In genomic region chr6:151413372-151414145, GRCh38 we compare ENCODE assay signal across 15 cellular contexts. TPM values are rescaled to one million over a fixed set of nuclear protein-coding genes. Genes with fewer than 3 reads are reported as not detected.
DNase-seq lines count a peak whose midpoint lies in the region; ATAC-seq and TF ChIP-seq lines count a peak whose summit lies in the region.
"Had no signal": no experiment of that assay in that cellular context is flagged by ENCODE, and none has a peak within 500 bp of the region (broad histone marks: within the 10 kb centered on the region; RNA-seq: fewer than 3 reads in every experiment).

No MANE protein-coding gene starts in this region.

- intact Hi-C loops in upper lobe of right lung (cut with DNase I): no loop called here

- H3K14ac ChIP-seq in neuronal stem cell (ENCODE audit: low read length): no peak overlapping the region

- H3K4me1 Mint-ChIP-seq in activated CD8-positive, alpha-beta memory T cell treated with anti-CD3 and anti-CD28 coated beads, Interleukin-2, amount 10 ng/mL, durations not matched to agents 7 days and 5 days: peaks cover 8% of the 10 kb centered on the region
- peaks cover 20 to 38% of the 10 kb centered on the region in 2 donors for H3K4me1 Mint-ChIP-seq in stimulated activated naive B cell treated with anti-CD40 and anti-IgM and Interleukin-4, amounts not matched to agents 10 μg/mL and 1 μg/mL and 100 μg/mL, for 72 hours

- H2AK5ac ChIP-seq in neuronal stem cell (ENCODE audit: low read depth, low read length): no peak overlapping the region

- no peak overlapping the region for H4K91ac ChIP-seq in neuronal stem cell (ENCODE audit: low read depth, low read length, poor library complexity)

- H3K9me3 ChIP-seq in neuronal stem cell (replicated peaks in 1 of 2; ENCODE audit: control insufficient read depth in 2 of 2, insufficient read depth in 1 of 2, low read depth in 1 of 2, low read length in 2 of 2): peaks cover 4 to 12% of the 10 kb centered on the region in 2 donors
- no peaks in the 10 kb centered on the region for H3K9me3 ChIP-seq in upper lobe of right lung
- H3K9me3 ChIP-seq: gastrocnemius medialis, HAP-1, SK-N-SH had no signal

- no peak overlapping the region for H2BK15ac ChIP-seq in neuronal stem cell (ENCODE audit: low read length)

- H3K4me3 ChIP-seq in neuronal stem cell (ENCODE audit: low read length in 2 of 2) (no peak overlapping the region), upper lobe of right lung (no peak overlapping the region)
- H3K4me3 ChIP-seq: dorsolateral prefrontal cortex, gastrocnemius medialis, HAP-1, smooth muscle cell had no signal

- no peak overlapping the region for H3K4ac ChIP-seq in neuronal stem cell (ENCODE audit: low read length)

- no peak overlapping the region for H3K4me3 Mint-ChIP-seq in activated CD8-positive, alpha-beta memory T cell treated with anti-CD3 and anti-CD28 coated beads, Interleukin-2, amount 10 ng/mL, durations not matched to agents 7 days and 5 days
- H3K4me3 Mint-ChIP-seq in stimulated activated naive B cell treated with anti-CD40 and anti-IgM and Interleukin-4, amounts not matched to agents 10 μg/mL and 1 μg/mL and 100 μg/mL, for 72 hours: no peak overlapping the region

- H3K9me3 Mint-ChIP-seq in activated CD8-positive, alpha-beta memory T cell treated with anti-CD3 and anti-CD28 coated beads, Interleukin-2, amount 10 ng/mL, durations not matched to agents 7 days and 5 days (ENCODE audit: low read depth): peaks cover 2% of the 10 kb centered on the region
- peaks cover 6 to 13% of the 10 kb centered on the region in 2 donors for H3K9me3 Mint-ChIP-seq in stimulated activated naive B cell treated with anti-CD40 and anti-IgM and Interleukin-4, amounts not matched to agents 10 μg/mL and 1 μg/mL and 100 μg/mL, for 72 hours

- no peak overlapping the region for H4K8ac ChIP-seq in neuronal stem cell (ENCODE audit: low read depth, low read length)

- peaks cover 25 to 96% of the 10 kb centered on the region in 2 donors for H3K36me3 ChIP-seq in neuronal stem cell (replicated peaks in 1 of 2; ENCODE audit: control insufficient read depth in 2 of 2, insufficient read depth in 2 of 2, low read length in 2 of 2)
- H3K36me3 ChIP-seq in upper lobe of right lung: peaks cover 57% of the 10 kb centered on the region

- H3K27me3 Mint-ChIP-seq in activated CD8-positive, alpha-beta memory T cell treated with anti-CD3 and anti-CD28 coated beads, Interleukin-2, amount 10 ng/mL, durations not matched to agents 7 days and 5 days: no peaks in the 10 kb centered on the region
- H3K27me3 Mint-ChIP-seq in stimulated activated naive B cell treated with anti-CD40 and anti-IgM and Interleukin-4, amounts not matched to agents 10 μg/mL and 1 μg/mL and 100 μg/mL, for 72 hours: no peaks in the 10 kb centered on the region

- no peak overlapping the region for H3K9ac ChIP-seq in neuronal stem cell (ENCODE audit: low read depth, low read length, poor library complexity)
- H3K9ac ChIP-seq: SK-N-SH had no signal

- no peaks in the 10 kb centered on the region for H3K79me1 ChIP-seq in neuronal stem cell (ENCODE audit: low read depth, low read length)

- H3K4me2 ChIP-seq in neuronal stem cell (ENCODE audit: insufficient read depth, low read length, poor library complexity, severe bottlenecking): no peak overlapping the region
- H3K4me2 ChIP-seq: SK-N-SH, smooth muscle cell had no signal

- TF ChIP-seq CTCF in upper lobe of right lung (IDR thresholded peaks at IDR 0.05): no peak

- WGBS in neuronal stem cell (ENCODE audit: extremely low coverage in 2 of 2, insufficient read length in 2 of 2, insufficient replicate concordance in 1 of 2), 2 donors: no CpG with 5 or more reads among the region's 8 CpGs

- no peak overlapping the region for H2AFZ ChIP-seq in neuronal stem cell (ENCODE audit: low read length)

- CTCF ChIA-PET in activated CD8-positive, alpha-beta memory T cell treated with anti-CD3 and anti-CD28 coated beads, Interleukin-2, amount 10 ng/mL, durations not matched to agents 7 days and 5 days (lab: Charles Lee): interaction anchor here (1.0 to 1.1 kb wide), 2 partner anchors 9 to 27 kb away, joined by 3 read pairs; no protein-coding TSS in a partner anchor

- H3K27ac ChIP-seq in neuronal stem cell (replicated peaks; ENCODE audit: low read length) (no peak overlapping the region), upper lobe of right lung (no peak overlapping the region)
- H3K27ac ChIP-seq: dorsolateral prefrontal cortex, gastrocnemius medialis had no signal

- no peak overlapping the region for H2BK120ac ChIP-seq in neuronal stem cell (ENCODE audit: low read depth, low read length)

- ATAC-seq in activated CD8-positive, alpha-beta memory T cell treated with anti-CD3 and anti-CD28 coated beads, Interleukin-2, amount 10 ng/mL, durations not matched to agents 7 days and 5 days: peak; percentile 49
- ATAC-seq in stimulated activated naive B cell treated with anti-CD40 and anti-IgM and Interleukin-4, amounts not matched to agents 10 μg/mL and 1 μg/mL and 100 μg/mL, for 72 hours (replicated peaks): no peak
- ATAC-seq in upper lobe of right lung: no peak
- ATAC-seq: gastrocnemius medialis had no signal

- DNase-seq in activated CD8-positive, alpha-beta memory T cell treated with anti-CD3 and anti-CD28 coated beads, Interleukin-2, amount 10 ng/mL, durations not matched to agents 7 days and 5 days: no peak
- DNase-seq in activated CD8-positive, alpha-beta memory T cell treated with anti-CD3 and anti-CD28 coated beads for 24 hours: no peak
- peak; percentile 43 for DNase-seq in activated T-cell treated with anti-CD3 and anti-CD28 coated beads, Interleukin-2, amount 50 U/mL, for 1 hour
- DNase-seq in effector CD8-positive, alpha-beta T cell (lab: John Stamatoyannopoulos, UW): peak; percentile 22
- DNase-seq in stimulated activated naive B cell treated with anti-CD40 and anti-IgM and Interleukin-4, amounts not matched to agents 10 μg/mL and 1 μg/mL and 100 μg/mL, for 72 hours: no peak
- DNase-seq in neuronal stem cell (ENCODE audit: low spot score) (no peak), upper lobe of right lung (no peak), DMS53 (lab: John Stamatoyannopoulos, UW) (no peak)
- DNase-seq: 8988T, dorsolateral prefrontal cortex, gastrocnemius medialis, KBM-7, SK-N-SH had no signal

- H3K27ac Mint-ChIP-seq in activated CD8-positive, alpha-beta memory T cell treated with anti-CD3 and anti-CD28 coated beads, Interleukin-2, amount 10 ng/mL, durations not matched to agents 7 days and 5 days: peak overlapping the region; percentile 1
- H3K27ac Mint-ChIP-seq in stimulated activated naive B cell treated with anti-CD40 and anti-IgM and Interleukin-4, amounts not matched to agents 10 μg/mL and 1 μg/mL and 100 μg/mL, for 72 hours: peak overlapping the region; percentile 28

- H2BK5ac ChIP-seq in neuronal stem cell (ENCODE audit: low read length): no peak overlapping the region

- H3K27me3 ChIP-seq in neuronal stem cell (ENCODE audit: control insufficient read depth in 3 of 3, insufficient read depth in 3 of 3, low read depth in 1 of 3, low read length in 3 of 3) (no peaks in the 10 kb centered on the region), upper lobe of right lung (no peaks in the 10 kb centered on the region)
- H3K27me3 ChIP-seq: dorsolateral prefrontal cortex, gastrocnemius medialis had no signal

- no peak overlapping the region for H2BK12ac ChIP-seq in neuronal stem cell (ENCODE audit: low read length)

- H3K4me1 ChIP-seq in neuronal stem cell (ENCODE audit: control insufficient read depth in 2 of 2, insufficient read depth in 1 of 2, low read depth in 1 of 2, low read length in 2 of 2) (no peaks in the 10 kb centered on the region), upper lobe of right lung (no peaks in the 10 kb centered on the region)
- H3K4me1 ChIP-seq: gastrocnemius medialis, HAP-1 had no signal

- no peak overlapping the region for H3K18ac ChIP-seq in neuronal stem cell (ENCODE audit: low read length)

- no peak overlapping the region for H3K23ac ChIP-seq in neuronal stem cell (ENCODE audit: low read depth, low read length, poor library complexity)

- H3K36me3 Mint-ChIP-seq in activated CD8-positive, alpha-beta memory T cell treated with anti-CD3 and anti-CD28 coated beads, Interleukin-2, amount 10 ng/mL, durations not matched to agents 7 days and 5 days: peaks cover 67% of the 10 kb centered on the region
- H3K36me3 Mint-ChIP-seq in stimulated activated naive B cell treated with anti-CD40 and anti-IgM and Interleukin-4, amounts not matched to agents 10 μg/mL and 1 μg/mL and 100 μg/mL, for 72 hours: peaks cover 67 to 75% of the 10 kb centered on the region in 2 donors

RNA-seq across cellular contexts. Expression of gene ZBTB2, which starts 22.2 kb away (rescaled TPM):
- total RNA-seq in activated CD8-positive, alpha-beta memory T cell treated with anti-CD3 and anti-CD28 coated beads, Interleukin-2, amount 10 ng/mL, durations not matched to agents 7 days and 5 days: 10 to 100 TPM; 25.9 to 33.1 TPM
- polyA plus RNA-seq in neuronal stem cell (2013, experiment 1 of 2): 8.2 TPM
- polyA plus RNA-seq in neuronal stem cell (2013, experiment 2 of 2): 7.9 TPM
- 13.0 TPM for total RNA-seq in upper lobe of right lung

RNA-seq across cellular contexts. Expression of gene RMND1, which starts 38.4 kb away (rescaled TPM):
- total RNA-seq in activated CD8-positive, alpha-beta memory T cell treated with anti-CD3 and anti-CD28 coated beads, Interleukin-2, amount 10 ng/mL, durations not matched to agents 7 days and 5 days: 10 to 100 TPM; 19.9 to 21.8 TPM
- 14.3 TPM for polyA plus RNA-seq in neuronal stem cell (2013, experiment 1 of 2)
- polyA plus RNA-seq in neuronal stem cell (2013, experiment 2 of 2): 14.5 TPM
- total RNA-seq in upper lobe of right lung: 19.5 TPM

Comparison
In these comparisons a context has a peak if more than half of its experiments do, and no peak if none do; other contexts are left out.
1. DNase-seq: peak in activated T-cell treated with anti-CD3 and anti-CD28 coated beads, Interleukin-2, amount 50 U/mL, for 1 hour (single experiment) and effector CD8-positive, alpha-beta T cell (single experiment); none in activated CD8-positive, alpha-beta memory T cell treated with anti-CD3 and anti-CD28 coated beads, Interleukin-2, amount 10 ng/mL, durations not matched to agents 7 days and 5 days (single experiment), activated CD8-positive, alpha-beta memory T cell treated with anti-CD3 and anti-CD28 coated beads for 24 hours (single experiment), stimulated activated naive B cell treated with anti-CD40 and anti-IgM and Interleukin-4, amounts not matched to agents 10 μg/mL and 1 μg/mL and 100 μg/mL, for 72 hours (single experiment), neuronal stem cell (single experiment), upper lobe of right lung (single experiment) and DMS53 (single experiment).